23 cellular contexts compared by ENCODE assay signal in genomic region chr6:131615275-131615674, GRCh38. TPM values are rescaled to one million over a fixed set of nuclear protein-coding genes. Genes with fewer than 3 reads are reported as not detected.
"Had no signal": no experiment of that assay in that cellular context is flagged by ENCODE, and none has a peak within 500 bp of the region (broad histone marks: within the 10 kb centered on the region; RNA-seq: fewer than 3 reads in every experiment).

No MANE protein-coding gene starts in this region.

- DNase-seq: Karpas-422, KG1, MG63, NCI-H1092 treated with DMSO at 0.1 percent for 48 hours, NCI-H1436, NCI-H187, NCI-H2029, NCI-H2081 treated with DMSO at 0.1 percent for 48 hours, NCI-H2171, NCI-H226, NCI-H446, NCI-H510A, NCI-H524 treated with DMSO at 0.1 percent for 48 hours, NCI-H69, NCI-H774, SHP77, SK-N-SH, SW 1271, T-cell had no signal

- ATAC-seq: T-cell had no signal

- H3K4me3 Mint-ChIP-seq: T-cell had no signal

- FAIRE-seq: RCC 7860 had no signal

- H3K9ac ChIP-seq: SK-N-SH had no signal

- H3K27me3 ChIP-seq: MG63 had no signal

- H3K9me3 Mint-ChIP-seq: T-cell had no signal

- H3K27me3 Mint-ChIP-seq: T-cell had no signal

- H3K27ac ChIP-seq: RWPE1 had no signal

- H3K9me3 ChIP-seq: MG63, SK-N-SH had no signal

- H3K4me2 ChIP-seq: SK-N-SH had no signal

- H3K4me3 ChIP-seq: MG63 had no signal

RNA-seq across cellular contexts. Expression of gene ENPP3, which starts 21.8 kb away (rescaled TPM):
- total RNA-seq: HT-29 had no signal
- polyA plus RNA-seq: SK-N-SH had no signal

RNA-seq across cellular contexts. Expression of gene ARG1, which starts 42.2 kb away (rescaled TPM):
- total RNA-seq: HT-29, SK-MEL-5 had no signal
- polyA plus RNA-seq: SK-N-SH had no signal
